Comparison of ENCODE assay signal across 8 cellular contexts in the genomic region with DNA sequence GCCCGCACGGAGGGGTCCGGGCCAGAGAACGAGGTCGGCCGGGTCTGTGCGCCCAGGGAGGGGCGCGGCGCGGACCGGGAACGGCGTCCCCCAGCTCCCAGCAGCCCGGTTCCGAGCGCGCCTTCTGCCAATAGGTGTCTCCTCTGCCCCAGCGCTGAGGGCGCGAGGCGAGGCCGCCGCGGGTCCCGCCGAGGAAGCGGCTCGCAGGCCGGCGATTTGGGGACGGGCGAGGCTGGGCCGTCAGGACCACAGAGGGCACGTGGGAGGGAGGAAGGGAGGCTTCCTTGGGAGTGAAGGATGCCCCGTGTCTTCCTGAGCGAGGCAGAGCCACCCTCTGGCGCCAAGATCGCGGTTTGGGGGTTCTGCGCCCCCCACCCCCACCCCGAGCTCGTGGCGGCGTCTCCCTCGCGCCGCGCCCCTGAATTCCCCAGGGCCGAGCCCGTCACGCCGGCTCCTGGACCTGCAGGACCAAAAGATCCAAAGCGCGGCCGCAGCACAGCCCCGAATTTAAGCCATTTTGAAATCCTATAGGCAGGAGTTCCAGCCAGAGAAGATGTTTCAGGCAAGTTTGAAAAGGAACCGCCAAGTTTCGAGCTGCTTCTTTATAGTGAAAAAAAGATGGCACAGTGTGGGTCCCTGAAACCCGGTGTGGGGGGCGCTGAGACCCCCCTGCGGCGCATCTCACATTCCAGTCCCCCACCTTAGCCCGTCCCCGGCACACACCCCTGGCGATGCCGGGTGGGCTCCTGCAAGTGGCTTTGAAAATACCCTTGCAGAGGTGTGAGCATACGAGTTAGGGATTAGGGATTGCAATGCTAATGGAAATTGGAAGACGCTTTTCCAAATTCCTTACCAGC. TPM values are rescaled to one million over a fixed set of nuclear protein-coding genes. Genes with fewer than 3 reads are reported as not detected.
DNase-seq lines count a peak whose midpoint lies in the region; ATAC-seq and TF ChIP-seq lines count a peak whose summit lies in the region.

No MANE protein-coding gene starts in this region.

- peaks cover 27% of the 10 kb centered on the region for H3K4me1 Mint-ChIP-seq in activated CD8-positive, alpha-beta T cell treated with anti-CD3 and anti-CD28 coated beads for 36 hours (ENCODE audit: low read depth)

- no peak overlapping the region for H3K27ac ChIP-seq in HUES48 (ENCODE audit: low read depth, low read length)
- no peak overlapping the region for H3K27ac ChIP-seq in parathyroid adenoma

- no peaks in the 10 kb centered on the region for H3K9me3 Mint-ChIP-seq in activated CD8-positive, alpha-beta T cell treated with anti-CD3 and anti-CD28 coated beads for 36 hours

- intact Hi-C loops in activated CD8-positive, alpha-beta T cell treated with anti-CD3 and anti-CD28 coated beads for 36 hours (cut with micrococcal nuclease): loop anchor here (5.0 kb wide), 1 partner anchor 126 kb away; no protein-coding TSS in a partner anchor

- peak overlapping the region; percentile 81 for H3K4me2 ChIP-seq in parathyroid adenoma (ENCODE audit: low read length)

- peak overlapping the region; percentile 54 for H3K4me3 ChIP-seq in GM12864 (ENCODE audit: low read depth, low read length)
- H3K4me3 ChIP-seq in HUES48 (ENCODE audit: low read depth, low read length): peak overlapping the region; percentile 39; the same call in 1 of the 2 replicates
- peak overlapping the region; percentile 54 for H3K4me3 ChIP-seq in fibroblast of villous mesenchyme (ENCODE audit: low read depth, low read length)
- H3K4me3 ChIP-seq in parathyroid adenoma (ENCODE audit: low read depth, low read length): peak overlapping the region; percentile 57

- H3K36me3 ChIP-seq in HUES48 (ENCODE audit: control insufficient read depth, insufficient read depth, low read length) (no peaks in the 10 kb centered on the region), parathyroid adenoma (ENCODE audit: control insufficient read depth, insufficient read depth, low read length) (no peaks in the 10 kb centered on the region)

- no peak for ATAC-seq in activated CD8-positive, alpha-beta T cell treated with anti-CD3 and anti-CD28 coated beads for 36 hours
- ATAC-seq in GM18517 (IDR thresholded peaks at IDR 0.05; ENCODE audit: unreplicated experiment) (no peak), HG03097 (IDR thresholded peaks at IDR 0.05; ENCODE audit: low FRiP score, unreplicated experiment) (no peak)

- peak overlapping the region; percentile 94 for H3K4me3 Mint-ChIP-seq in activated CD8-positive, alpha-beta T cell treated with anti-CD3 and anti-CD28 coated beads for 36 hours

- CTCF ChIA-PET in activated CD8-positive, alpha-beta T cell treated with anti-CD3 and anti-CD28 coated beads for 36 hours (lab: Charles Lee): interaction anchor here (1.3 to 2.5 kb wide), 4 partner anchors 14 to 133 kb away, joined by 3 to 10 read pairs (median 7); no protein-coding TSS in a partner anchor

- H3K27me3 ChIP-seq in HUES48 (ENCODE audit: control insufficient read depth, insufficient read depth, low read length) (peaks cover 72% of the 10 kb centered on the region), parathyroid adenoma (ENCODE audit: control insufficient read depth, insufficient read depth, low read length) (no peaks in the 10 kb centered on the region)

- 0 out of 2 replicates have a peak, but pooled peaks cover 8% of the 10 kb centered on the region for H3K4me1 ChIP-seq in HUES48 (ENCODE audit: control insufficient read depth, insufficient read depth, low read length)
- peaks cover 4% of the 10 kb centered on the region for H3K4me1 ChIP-seq in parathyroid adenoma

- POLR2A ChIA-PET in activated CD8-positive, alpha-beta T cell treated with anti-CD3 and anti-CD28 coated beads for 36 hours (lab: Charles Lee): interaction anchor here (0.7 to 3.4 kb wide), 8 partner anchors 9 to 127 kb away, joined by 3 to 25 read pairs (median 5); no protein-coding TSS in a partner anchor

- no peaks in the 10 kb centered on the region for H3K9me3 ChIP-seq in HUES48 (ENCODE audit: control insufficient read depth, insufficient read depth, low read length)
- no peaks in the 10 kb centered on the region for H3K9me3 ChIP-seq in parathyroid adenoma (ENCODE audit: control insufficient read depth, low read length)

- H3K9ac ChIP-seq in HUES48 (ENCODE audit: low read depth, low read length): no peak overlapping the region
- no peak overlapping the region for H3K9ac ChIP-seq in parathyroid adenoma

- TF ChIP-seq CTCF in GM12864 (IDR thresholded peaks at IDR 0.05; ENCODE audit: low read depth, low read length, missing control alignments) (peak; percentile 23), fibroblast of villous mesenchyme (IDR thresholded peaks at IDR 0.05; ENCODE audit: insufficient read depth, low read depth, low read length) (no peak), parathyroid adenoma (IDR thresholded peaks at IDR 0.05) (no peak)
- TF ChIP-seq CTCF in activated CD8-positive, alpha-beta T cell treated with anti-CD3 and anti-CD28 coated beads for 36 hours (IDR thresholded peaks at IDR 0.05): no peak

- H2AFZ ChIP-seq in parathyroid adenoma: no peak overlapping the region

- peaks cover 30% of the 10 kb centered on the region for H3K36me3 Mint-ChIP-seq in activated CD8-positive, alpha-beta T cell treated with anti-CD3 and anti-CD28 coated beads for 36 hours (ENCODE audit: low read depth)

- H3K27ac Mint-ChIP-seq in activated CD8-positive, alpha-beta T cell treated with anti-CD3 and anti-CD28 coated beads for 36 hours: peak overlapping the region; percentile 59

- H3K79me2 ChIP-seq in parathyroid adenoma: no peaks in the 10 kb centered on the region

- DNase-seq in GM12864 (ENCODE audit: low read depth): no peak
- DNase-seq in activated CD8-positive, alpha-beta T cell treated with anti-CD3 and anti-CD28 coated beads for 36 hours: peak; percentile 52
- DNase-seq in fibroblast of villous mesenchyme (ENCODE audit: low read depth): peak; percentile 55
- no peak for DNase-seq in KG1 (lab: John Stamatoyannopoulos, UW)

- H3K27me3 Mint-ChIP-seq in activated CD8-positive, alpha-beta T cell treated with anti-CD3 and anti-CD28 coated beads for 36 hours: peaks cover 7% of the 10 kb centered on the region

RNA-seq across cellular contexts. Expression of a gene that starts 0.9 kb away (rescaled TPM):
- 10 to 100 TPM; 97.2 to 98.3 TPM for total RNA-seq in activated CD8-positive, alpha-beta T cell treated with anti-CD3 and anti-CD28 coated beads for 36 hours
- total RNA-seq in fibroblast of villous mesenchyme: 0.43 and 1.3 TPM in 2 replicates

Comparison
In these comparisons a context has a peak if more than half of its experiments do, and no peak if none do; other contexts are left out.
1. DNase-seq: peak in activated CD8-positive, alpha-beta T cell treated with anti-CD3 and anti-CD28 coated beads for 36 hours (single experiment) and fibroblast of villous mesenchyme (single experiment); none in GM12864 (single experiment) and KG1 (single experiment).
2. RNA of a gene that starts 0.9 kb away (total RNA-seq): 97.2 to 98.3 TPM in activated CD8-positive, alpha-beta T cell treated with anti-CD3 and anti-CD28 coated beads for 36 hours; 0.43 to 1.3 TPM in fibroblast of villous mesenchyme; every median in the first group is over 10 times any median in the second.
3. Peak in every context shown above with its lines, with median percentiles within 50 percentile points of each other: H3K4me3 ChIP-seq.